In genomic region chr3:142027713-142028112, GRCh38 we compare ENCODE assay signal across 8 cellular contexts.
DNase-seq lines count a peak whose midpoint lies in the region; ATAC-seq lines count a peak whose summit lies in the region.

No MANE protein-coding gene starts in this region.

- peaks cover 13% of the 10 kb centered on the region for H3K4me1 Mint-ChIP-seq in activated CD4-positive, alpha-beta T cell treated with anti-CD3 and anti-CD28 coated beads, Interleukin-2, amount 10 ng/mL, durations not matched to agents 24 days and 14 days

- intact Hi-C loops in activated CD4-positive, alpha-beta T cell treated with anti-CD3 and anti-CD28 coated beads, Interleukin-2, amount 10 ng/mL, durations not matched to agents 24 days and 14 days (cut with micrococcal nuclease) = loop anchor here (5.0 to 10.0 kb wide), 3 partner anchors 120 to 417 kb away; partner anchors contain the start of genes TFDP2 and XRN1

- peak; percentile 35 for DNase-seq in DMS79 treated with DMSO at 0.1 percent for 48 hours (lab: John Stamatoyannopoulos, UW)
- DNase-seq in Kasumi-1 (lab: John Stamatoyannopoulos, UW) = peak; percentile 42 to 53
- DNase-seq in activated CD4-positive, alpha-beta T cell treated with anti-CD3 and anti-CD28 coated beads, Interleukin-2, amount 10 ng/mL, durations not matched to agents 24 days and 14 days = peak; percentile 65
- DNase-seq in foreskin melanocyte = peak; percentile 37
- peak; percentile 40 for DNase-seq in pons (ENCODE audit: low spot score)
- no peak for DNase-seq in HuH-7 (ENCODE audit: low spot score)

- no peaks in the 10 kb centered on the region for H3K27me3 Mint-ChIP-seq in activated CD4-positive, alpha-beta T cell treated with anti-CD3 and anti-CD28 coated beads, Interleukin-2, amount 10 ng/mL, durations not matched to agents 24 days and 14 days

- H3K27ac Mint-ChIP-seq in activated CD4-positive, alpha-beta T cell treated with anti-CD3 and anti-CD28 coated beads, Interleukin-2, amount 10 ng/mL, durations not matched to agents 24 days and 14 days = peak overlapping the region; percentile 10

- peaks cover 3% of the 10 kb centered on the region for H3K36me3 Mint-ChIP-seq in activated CD4-positive, alpha-beta T cell treated with anti-CD3 and anti-CD28 coated beads, Interleukin-2, amount 10 ng/mL, durations not matched to agents 24 days and 14 days (ENCODE audit: low read depth)

- H3K4me3 Mint-ChIP-seq in activated CD4-positive, alpha-beta T cell treated with anti-CD3 and anti-CD28 coated beads, Interleukin-2, amount 10 ng/mL, durations not matched to agents 24 days and 14 days = peak overlapping the region; percentile 77

- no peaks in the 10 kb centered on the region for H3K9me3 Mint-ChIP-seq in activated CD4-positive, alpha-beta T cell treated with anti-CD3 and anti-CD28 coated beads, Interleukin-2, amount 10 ng/mL, durations not matched to agents 24 days and 14 days

- peak; percentile 44 for ATAC-seq in GM21381 (IDR thresholded peaks at IDR 0.05; ENCODE audit: unreplicated experiment)
- no peak for ATAC-seq in GM21825 (IDR thresholded peaks at IDR 0.05; ENCODE audit: unreplicated experiment)
